In the genomic region with DNA sequence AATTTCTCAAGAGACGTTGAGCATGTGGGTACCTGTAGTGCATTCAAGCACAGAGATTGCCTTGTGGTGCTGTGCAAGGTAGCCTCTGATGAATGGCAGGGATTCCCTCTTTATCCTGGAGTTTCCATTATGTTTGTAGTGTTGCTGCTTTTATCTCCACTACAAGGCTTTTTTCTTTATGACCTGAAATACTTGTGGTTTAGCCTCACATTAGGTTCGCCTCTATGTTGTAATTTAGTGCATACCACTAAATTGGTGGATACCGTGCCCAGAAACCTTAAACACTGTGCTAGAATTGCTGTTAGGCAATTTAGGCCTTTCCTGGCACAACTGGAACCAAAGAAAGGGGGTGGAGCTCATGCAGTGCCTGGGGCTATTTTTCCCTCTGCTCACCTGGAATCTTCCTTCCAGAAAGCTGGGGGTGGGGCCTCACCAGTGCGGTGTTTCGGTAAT, we compare ENCODE assay signal across 10 cellular contexts.
DNase-seq lines count a peak whose midpoint lies in the region; ATAC-seq lines count a peak whose summit lies in the region.
"Had no signal": no experiment of that assay in that cellular context is flagged by ENCODE, and none has a peak within 500 bp of the region (broad histone marks: within the 10 kb centered on the region; RNA-seq: fewer than 3 reads in every experiment).

No MANE protein-coding gene starts in this region.

- ATAC-seq in left lobe of liver (peak; percentile 37), GM19351 (IDR thresholded peaks at IDR 0.05; ENCODE audit: unreplicated experiment) (no peak), HG03457 (IDR thresholded peaks at IDR 0.05; ENCODE audit: unreplicated experiment) (no peak)
- no peak for ATAC-seq in activated CD4-positive, alpha-beta T cell treated with anti-CD3 and anti-CD28 coated beads for 36 hours

- H3K27ac Mint-ChIP-seq in activated CD4-positive, alpha-beta T cell treated with anti-CD3 and anti-CD28 coated beads for 36 hours, result no peak overlapping the region

- intact Hi-C loops in activated CD4-positive, alpha-beta T cell treated with anti-CD3 and anti-CD28 coated beads for 36 hours (cut with DNase I, micrococcal nuclease), result no loop called here

- no peaks in the 10 kb centered on the region for H3K27me3 Mint-ChIP-seq in activated CD4-positive, alpha-beta T cell treated with anti-CD3 and anti-CD28 coated beads for 36 hours

- in situ Hi-C loops in T47D (cut with HindIII; ENCODE audit: low pct_unique_long_range_greater_than_20kb, low sequenced_read_pairs), result no loop called here

- no peaks in the 10 kb centered on the region for H3K36me3 Mint-ChIP-seq in activated CD4-positive, alpha-beta T cell treated with anti-CD3 and anti-CD28 coated beads for 36 hours (ENCODE audit: low read depth)

- no peak overlapping the region for H3K4me3 Mint-ChIP-seq in activated CD4-positive, alpha-beta T cell treated with anti-CD3 and anti-CD28 coated beads for 36 hours

- no peaks in the 10 kb centered on the region for H3K9me3 Mint-ChIP-seq in activated CD4-positive, alpha-beta T cell treated with anti-CD3 and anti-CD28 coated beads for 36 hours (ENCODE audit: low read depth)

- POLR2A ChIA-PET in activated CD4-positive, alpha-beta T cell treated with anti-CD3 and anti-CD28 coated beads for 36 hours (lab: Charles Lee), result no interaction called here

- no peaks in the 10 kb centered on the region for H3K4me1 Mint-ChIP-seq in activated CD4-positive, alpha-beta T cell treated with anti-CD3 and anti-CD28 coated beads for 36 hours

- DNase-seq in DMS153 (lab: John Stamatoyannopoulos, UW) (peak; percentile 34), NCI-H1436 (lab: John Stamatoyannopoulos, UW) (peak; percentile 29), T47D (ENCODE audit: low read depth in 1 of 2, low spot score in 1 of 2) (peak; percentile 7 to 85), left lobe of liver (ENCODE audit: low spot score) (no peak)
- no peak for DNase-seq in activated T-cell treated with anti-CD3 and anti-CD28 coated beads, Interleukin-2, amount 50 U/mL, for 48 hours
- DNase-seq in activated CD4-positive, alpha-beta T cell treated with anti-CD3 and anti-CD28 coated beads for 36 hours, result no peak
- DNase-seq: activated CD4-positive, alpha-beta T cell treated with anti-CD3 and anti-CD28 coated beads for 1 hour; NCI-H1694 had no signal

- CTCF ChIA-PET in activated CD4-positive, alpha-beta T cell treated with anti-CD3 and anti-CD28 coated beads for 36 hours (lab: Charles Lee), result interaction anchor here (0.6 kb wide), 1 partner anchor 825 kb away, joined by 3 read pairs; no protein-coding TSS in a partner anchor

Comparison
In these comparisons a context has a peak if more than half of its experiments do, and no peak if none do; other contexts are left out.
1. DNase-seq: peak in DMS153 (single experiment), NCI-H1436 (single experiment) and T47D (2 of 2); none in left lobe of liver (single experiment), activated T-cell treated with anti-CD3 and anti-CD28 coated beads, Interleukin-2, amount 50 U/mL, for 48 hours (0 of 2) and activated CD4-positive, alpha-beta T cell treated with anti-CD3 and anti-CD28 coated beads for 36 hours (single experiment).